ENCODE assay signal across 9 cellular contexts in the genomic region with DNA sequence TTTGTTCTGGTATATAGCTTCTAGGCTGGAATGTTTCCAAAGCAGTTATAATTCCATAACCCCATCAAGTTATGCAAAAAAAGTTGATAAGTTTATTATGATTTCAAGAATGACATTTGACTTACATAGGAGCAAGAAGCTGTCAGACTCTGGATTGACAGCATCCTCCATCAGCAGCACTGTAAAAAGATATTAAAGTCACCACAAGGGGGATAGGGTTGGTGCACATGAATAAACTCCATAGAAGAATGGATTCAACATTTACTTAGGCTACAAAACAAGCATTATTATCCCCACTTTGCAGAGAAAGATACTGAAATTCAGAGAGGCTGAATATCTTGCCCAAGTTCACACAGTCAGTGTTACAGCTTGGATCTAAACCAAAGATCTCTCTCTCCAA.
DNase-seq lines count a peak whose midpoint lies in the region; ATAC-seq and TF ChIP-seq lines count a peak whose summit lies in the region.
"Had no signal": no experiment of that assay in that cellular context is flagged by ENCODE, and none has a peak within 500 bp of the region (broad histone marks: within the 10 kb centered on the region; RNA-seq: fewer than 3 reads in every experiment).

No MANE protein-coding gene starts in this region.

- intact Hi-C loops in heart right ventricle (cut with DNase I), result loop anchor here in 1 of 10 donors (5.0 kb wide), 1 partner anchor 528 kb away; no protein-coding TSS in a partner anchor
- intact Hi-C loops in left cardiac atrium (cut with DNase I), result no loop called here
- intact Hi-C loops in PC-9 (cut with micrococcal nuclease; ENCODE audit: unreplicated experiment), result no loop called here

- DNase-seq in heart right ventricle, result no peak
- no peak for DNase-seq in left cardiac atrium
- peak in 1 of 2 experiments; percentile 40 for DNase-seq in PC-9
- DNase-seq in fibroblast of villous mesenchyme (ENCODE audit: low read depth), result no peak
- no peak for DNase-seq in activated T-cell treated with anti-CD3 and anti-CD28 coated beads, Interleukin-2, amount 50 U/mL, for 24 hours
- DNase-seq in occipital lobe (lab: John Stamatoyannopoulos, UW), result no peak
- DNase-seq in AG08395 (ENCODE audit: low spot score), result no peak

- H3K9me3 ChIP-seq in heart right ventricle, result no peaks in the 10 kb centered on the region
- no peaks in the 10 kb centered on the region for H3K9me3 ChIP-seq in PC-9 (ENCODE audit: insufficient read depth, low read depth)
- H3K9me3 ChIP-seq: right atrium auricular region had no signal

- no peaks in the 10 kb centered on the region; the same call in 1 of the 2 replicates for H3K9me2 ChIP-seq in PC-9 (ENCODE audit: insufficient read depth)

- H3K27me3 Mint-ChIP-seq in activated T-cell treated with anti-CD3 and anti-CD28 coated beads, Interleukin-2, amount 50 U/mL, for 24 hours, result no peaks in the 10 kb centered on the region

- no peaks in the 10 kb centered on the region for H3K79me2 ChIP-seq in PC-9 (ENCODE audit: low read depth)

- no peak overlapping the region for H3K4me3 Mint-ChIP-seq in activated T-cell treated with anti-CD3 and anti-CD28 coated beads, Interleukin-2, amount 50 U/mL, for 24 hours

- no peaks in the 10 kb centered on the region for H3K4me1 ChIP-seq in heart right ventricle
- no peaks in the 10 kb centered on the region for H3K4me1 ChIP-seq in PC-9 (replicated peaks; ENCODE audit: insufficient read depth)
- H3K4me1 ChIP-seq: right atrium auricular region had no signal

- TF ChIP-seq CTCF in heart right ventricle (IDR thresholded peaks at IDR 0.05), result peak in 8 of 9 donors; percentile 7 to 36 (median 28)
- TF ChIP-seq CTCF in PC-9 (conservative IDR thresholded peaks at IDR 0.05), result peak; percentile 55; the same call in 1 of the 2 replicates
- TF ChIP-seq CTCF in fibroblast of villous mesenchyme (IDR thresholded peaks at IDR 0.05; ENCODE audit: insufficient read depth, low read depth, low read length), result peak; percentile 55

- H3K4me1 Mint-ChIP-seq in activated T-cell treated with anti-CD3 and anti-CD28 coated beads, Interleukin-2, amount 50 U/mL, for 24 hours (ENCODE audit: low read depth), result peaks cover 30% of the 10 kb centered on the region

- peaks cover 7% of the 10 kb centered on the region for H3K9me3 Mint-ChIP-seq in activated T-cell treated with anti-CD3 and anti-CD28 coated beads, Interleukin-2, amount 50 U/mL, for 24 hours

- no TSS peak for BruUV-seq in PC-9 (replicated peaks; lab: Mats Ljungman, UMichigan)

- no peak overlapping the region for H3K4me2 ChIP-seq in PC-9

- ATAC-seq in heart right ventricle (no peak), left cardiac atrium (no peak), HG03521 (IDR thresholded peaks at IDR 0.05; ENCODE audit: unreplicated experiment) (no peak)

- no peak overlapping the region for H3K27ac Mint-ChIP-seq in activated T-cell treated with anti-CD3 and anti-CD28 coated beads, Interleukin-2, amount 50 U/mL, for 24 hours

- no peak overlapping the region for H2AFZ ChIP-seq in PC-9

- H3K27ac ChIP-seq in heart right ventricle (no peak overlapping the region), PC-9 (no peak overlapping the region)
- H3K27ac ChIP-seq: right atrium auricular region had no signal

- no peaks in the 10 kb centered on the region for H3K36me3 ChIP-seq in heart right ventricle
- no peaks in the 10 kb centered on the region for H3K36me3 ChIP-seq in PC-9 (ENCODE audit: low read depth)
- H3K36me3 ChIP-seq: right atrium auricular region had no signal

- no peaks in the 10 kb centered on the region for H3K36me3 Mint-ChIP-seq in activated T-cell treated with anti-CD3 and anti-CD28 coated beads, Interleukin-2, amount 50 U/mL, for 24 hours (ENCODE audit: low read depth)

- no peaks in the 10 kb centered on the region for H3F3A ChIP-seq in PC-9 (ENCODE audit: insufficient read depth, low read depth)

- no peaks in the 10 kb centered on the region for H4K20me1 ChIP-seq in PC-9 (ENCODE audit: insufficient read depth)

- POLR2A ChIA-PET in PC-9 (lab: Charles Lee; ENCODE audit: unreplicated experiment), result no interaction called here

- no peaks in the 10 kb centered on the region for H3K27me3 ChIP-seq in heart right ventricle
- no peaks in the 10 kb centered on the region for H3K27me3 ChIP-seq in PC-9 (ENCODE audit: insufficient read depth, low read depth)
- H3K27me3 ChIP-seq: right atrium auricular region had no signal

- no peak overlapping the region for H3K4me3 ChIP-seq in heart right ventricle
- no peak overlapping the region for H3K4me3 ChIP-seq in PC-9
- H3K4me3 ChIP-seq in fibroblast of villous mesenchyme (ENCODE audit: low read depth, low read length), result no peak overlapping the region
- H3K4me3 ChIP-seq: right atrium auricular region had no signal

- CTCF ChIA-PET in PC-9 (lab: Charles Lee), result no interaction called here
